In genomic region chr5:140718266-140718592, GRCh38 we compare ENCODE assay signal across 1 cellular context.
TF ChIP-seq lines count a peak whose summit lies in the region.

No MANE protein-coding gene starts in this region.

TF ChIP-seq in HCT116, 20 proteins besides CTCF, POLR2A, EP300 and RAD21 (continued from another document):
- TF ChIP-seq ATF3 (IDR thresholded peaks at IDR 0.05) (no peak), JUND (IDR thresholded peaks at IDR 0.05) (no peak), CEBPB (IDR thresholded peaks at IDR 0.05; ENCODE audit: low read depth) (no peak)
